In genomic region chr21:28283652-28284490, GRCh38 we compare ENCODE assay signal across 9 cellular contexts.
A peak's percentile ranks its signal among the peaks of the same experiment; 100 is the strongest.
DNase-seq lines count a peak whose midpoint lies in the region; ATAC-seq and TF ChIP-seq lines count a peak whose summit lies in the region.
"Had no signal": no experiment of that assay in that cellular context is flagged by ENCODE, and none has a peak within 500 bp of the region (broad histone marks: within the 10 kb centered on the region; RNA-seq: fewer than 3 reads in every experiment).

No MANE protein-coding gene starts in this region.

- H3K79me2 ChIP-seq in mammary epithelial cell (ENCODE audit: insufficient read depth, low read length): no peaks in the 10 kb centered on the region

- CTCF ChIA-PET in MCF 10A (lab: Yijun Ruan, JAX): interaction anchor here (0.6 to 1.0 kb wide), 2 partner anchors 10 to 254 kb away, joined by 3 to 4 read pairs; no protein-coding TSS in a partner anchor
- CTCF ChIA-PET in mammary epithelial cell (lab: Charles Lee; ENCODE audit: low non-redundant PET): no interaction called here

- peaks cover 7% of the 10 kb centered on the region for H3K4me1 Mint-ChIP-seq in MCF 10A (ENCODE audit: insufficient read depth, unreplicated experiment)
- peaks cover 16% of the 10 kb centered on the region for H3K4me1 Mint-ChIP-seq in endothelial cell (ENCODE audit: unreplicated experiment)
- no peaks in the 10 kb centered on the region for H3K4me1 Mint-ChIP-seq in activated T-cell treated with anti-CD3 and anti-CD28 coated beads, Interleukin-2, amount 50 U/mL, for 72 hours (ENCODE audit: low read depth)

- TF ChIP-seq CTCF in MCF 10A (IDR thresholded peaks at IDR 0.05; ENCODE audit: unreplicated experiment) (no peak), mammary epithelial cell (conservative IDR thresholded peaks at IDR 0.05 in 1 of 2, IDR thresholded peaks at IDR 0.05 in 1 of 2; ENCODE audit: extremely low read depth in 1 of 2, insufficient read depth in 1 of 2, low read depth in 1 of 2, low read length in 2 of 2) (no peak), endothelial cell (IDR thresholded peaks at IDR 0.05; ENCODE audit: unreplicated experiment) (no peak), right lobe of liver (IDR thresholded peaks at IDR 0.05) (no peak), vagina (IDR thresholded peaks at IDR 0.05) (no peak)

- H3K27ac ChIP-seq in mammary epithelial cell (ENCODE audit: insufficient read depth, low read depth, low read length) (no peak overlapping the region), right lobe of liver (no peak overlapping the region), vagina (peak overlapping the region; percentile 5)
- H3K27ac ChIP-seq: A549 had no signal

- H3K9ac ChIP-seq in mammary epithelial cell (ENCODE audit: insufficient read depth, low read length): no peak overlapping the region

- no peaks in the 10 kb centered on the region for H3K36me3 ChIP-seq in mammary epithelial cell (ENCODE audit: insufficient read depth, low read length)
- no peaks in the 10 kb centered on the region for H3K36me3 ChIP-seq in right lobe of liver
- no peaks in the 10 kb centered on the region for H3K36me3 ChIP-seq in vagina

- H2AFZ ChIP-seq in mammary epithelial cell (ENCODE audit: low read depth, low read length): no peak overlapping the region

- no peak overlapping the region for H3K4me3 ChIP-seq in mammary epithelial cell (replicated peaks in 1 of 3; ENCODE audit: insufficient read depth in 1 of 3, low read depth in 2 of 3, low read length in 3 of 3)
- H3K4me3 ChIP-seq in right lobe of liver: no peak overlapping the region
- no peak overlapping the region for H3K4me3 ChIP-seq in vagina
- H3K4me3 ChIP-seq: A549 had no signal

- H3K9me3 ChIP-seq in mammary epithelial cell (replicated peaks; ENCODE audit: insufficient read depth, low read length) (no peaks in the 10 kb centered on the region), right lobe of liver (no peaks in the 10 kb centered on the region), vagina (no peaks in the 10 kb centered on the region)
- H3K9me3 ChIP-seq: A549 had no signal

- H3K9me3 Mint-ChIP-seq in MCF 10A (ENCODE audit: unreplicated experiment): no peaks in the 10 kb centered on the region
- H3K9me3 Mint-ChIP-seq in endothelial cell (ENCODE audit: unreplicated experiment): no peaks in the 10 kb centered on the region
- H3K9me3 Mint-ChIP-seq in activated T-cell treated with anti-CD3 and anti-CD28 coated beads, Interleukin-2, amount 50 U/mL, for 72 hours: peaks cover 2% of the 10 kb centered on the region in 2 donors

- no peaks in the 10 kb centered on the region for H3K27me3 Mint-ChIP-seq in MCF 10A (ENCODE audit: insufficient read depth, unreplicated experiment)
- H3K27me3 Mint-ChIP-seq in endothelial cell (ENCODE audit: unreplicated experiment): no peaks in the 10 kb centered on the region
- no peaks in the 10 kb centered on the region for H3K27me3 Mint-ChIP-seq in activated T-cell treated with anti-CD3 and anti-CD28 coated beads, Interleukin-2, amount 50 U/mL, for 72 hours (ENCODE audit: low read depth)

- no peak for TF ChIP-seq POLR2A in right lobe of liver (IDR thresholded peaks at IDR 0.05)
- TF ChIP-seq POLR2A in vagina (IDR thresholded peaks at IDR 0.05): no peak

- H4K20me1 ChIP-seq in mammary epithelial cell (ENCODE audit: insufficient read depth, low read length): no peaks in the 10 kb centered on the region

- in situ Hi-C loops in mammary epithelial cell (cut with MboI; ENCODE audit: low sequenced_read_pairs in 2 of 2): no loop called here

- H3K27ac Mint-ChIP-seq in MCF 10A (ENCODE audit: low read depth, unreplicated experiment) (peak overlapping the region; percentile 46), endothelial cell (ENCODE audit: unreplicated experiment) (peak overlapping the region; percentile 44)
- H3K27ac Mint-ChIP-seq in activated T-cell treated with anti-CD3 and anti-CD28 coated beads, Interleukin-2, amount 50 U/mL, for 72 hours: no peak overlapping the region

- POLR2A ChIA-PET in MCF 10A (lab: Yijun Ruan, JAX): no interaction called here

- H3K27me3 ChIP-seq in mammary epithelial cell (ENCODE audit: insufficient read depth, low read length): no peaks in the 10 kb centered on the region
- no peaks in the 10 kb centered on the region for H3K27me3 ChIP-seq in right lobe of liver
- H3K27me3 ChIP-seq in vagina: no peaks in the 10 kb centered on the region

- DNase-seq in MCF 10A (ENCODE audit: unreplicated experiment) (peak; percentile 30), mammary epithelial cell (no peak), endothelial cell (ENCODE audit: low spot score) (no peak), right lobe of liver (no peak), vagina (ENCODE audit: extremely low spot score in 2 of 2) (no peak), DMS153 (lab: John Stamatoyannopoulos, UW) (no peak)
- DNase-seq in activated T-cell treated with anti-CD3 and anti-CD28 coated beads, Interleukin-2, amount 50 U/mL, for 72 hours: no peak
- DNase-seq in activated naive CD4-positive, alpha-beta T cell treated with anti-CD3 and anti-CD28 coated beads, Interleukin-2, amount 50 U/mL, for 16 hours: no peak

- intact Hi-C loops in MCF 10A (cut with micrococcal nuclease): no loop called here
- intact Hi-C loops in mammary epithelial cell (cut with micrococcal nuclease): no loop called here
- intact Hi-C loops in right lobe of liver (cut with DNase I): no loop called here
- intact Hi-C loops in vagina (cut with DNase I): no loop called here

- H3K36me3 Mint-ChIP-seq in MCF 10A (ENCODE audit: insufficient read depth, unreplicated experiment): no peaks in the 10 kb centered on the region
- no peaks in the 10 kb centered on the region for H3K36me3 Mint-ChIP-seq in endothelial cell (ENCODE audit: low read depth, unreplicated experiment)
- H3K36me3 Mint-ChIP-seq in activated T-cell treated with anti-CD3 and anti-CD28 coated beads, Interleukin-2, amount 50 U/mL, for 72 hours (ENCODE audit: insufficient read depth in 2 of 2): no peaks in the 10 kb centered on the region

- no peak overlapping the region for H3K4me2 ChIP-seq in mammary epithelial cell (ENCODE audit: insufficient read depth, low read depth, low read length)
- H3K4me2 ChIP-seq: A549 had no signal

- peak; percentile 78 to 95 (median 82) for ATAC-seq in right lobe of liver
- ATAC-seq in activated T-cell treated with anti-CD3 and anti-CD28 coated beads, Interleukin-2, amount 50 U/mL, for 72 hours (replicated peaks in 1 of 2): no peak
- ATAC-seq: A549 had no signal

- 28% methylated on average over 4 of the region's 4 CpGs for WGBS in mammary epithelial cell (ENCODE audit: low coverage, missing lambda C conversion rate)
- WGBS in right lobe of liver (ENCODE audit: insufficient coverage, low coverage, low lambda C conversion rate, missing lambda C conversion rate): 12% methylated on average over 4 of the region's 4 CpGs

- dilution Hi-C loops in mammary epithelial cell (cut with HindIII; ENCODE audit: low sequenced_read_pairs): no loop called here

- no peaks in the 10 kb centered on the region for H3K4me1 ChIP-seq in mammary epithelial cell (ENCODE audit: insufficient read depth, low read length)
- H3K4me1 ChIP-seq in right lobe of liver: peaks cover 0 to 5% (median 0%) of the 10 kb centered on the region in 4 donors
- peaks cover 7% of the 10 kb centered on the region for H3K4me1 ChIP-seq in vagina
- H3K4me1 ChIP-seq: A549 had no signal

- BruUV-seq in MCF 10A (replicated peaks; lab: Mats Ljungman, UMichigan) (no TSS peak), mammary epithelial cell (replicated peaks; lab: Mats Ljungman, UMichigan) (no TSS peak)

- H3K4me3 Mint-ChIP-seq in MCF 10A (ENCODE audit: unreplicated experiment): no peak overlapping the region
- no peak overlapping the region for H3K4me3 Mint-ChIP-seq in endothelial cell (ENCODE audit: unreplicated experiment)
- H3K4me3 Mint-ChIP-seq in activated T-cell treated with anti-CD3 and anti-CD28 coated beads, Interleukin-2, amount 50 U/mL, for 72 hours: no peak overlapping the region

Comparison
In these comparisons a context has a peak if more than half of its experiments do, and no peak if none do; other contexts are left out.
1. ATAC-seq: peak in right lobe of liver (4 of 4); none in activated T-cell treated with anti-CD3 and anti-CD28 coated beads, Interleukin-2, amount 50 U/mL, for 72 hours (0 of 2).